ENCODE assay signal across 11 cellular contexts in the genomic region with DNA sequence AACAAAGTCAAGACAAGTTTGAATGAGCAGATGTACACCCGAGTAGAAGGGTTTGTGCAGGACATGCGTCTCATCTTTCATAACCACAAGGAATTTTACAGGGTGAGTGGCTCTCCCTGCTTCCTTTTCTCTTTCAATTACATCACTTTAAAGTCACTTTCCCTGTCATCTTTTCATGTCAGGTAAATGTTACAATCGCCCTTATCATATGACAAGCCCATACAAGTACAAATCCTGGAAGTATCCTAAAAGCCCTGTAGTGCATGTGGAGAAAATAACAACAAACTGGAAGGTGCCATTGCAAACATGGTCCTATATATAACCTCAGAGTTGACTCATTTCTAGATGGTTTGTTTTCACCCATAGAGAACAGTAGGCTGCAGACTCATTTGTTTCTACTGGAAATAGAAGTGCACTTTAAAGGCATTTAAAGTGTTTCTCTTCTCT.
A peak's percentile ranks its signal among the peaks of the same experiment; 100 is the strongest.
DNase-seq lines count a peak whose midpoint lies in the region; ATAC-seq and TF ChIP-seq lines count a peak whose summit lies in the region.
"Had no signal": no experiment of that assay in that cellular context is flagged by ENCODE, and none has a peak within 500 bp of the region (broad histone marks: within the 10 kb centered on the region; RNA-seq: fewer than 3 reads in every experiment).

No MANE protein-coding gene starts in this region.

- H3K27me3 ChIP-seq in Caco-2 (replicated peaks; ENCODE audit: control insufficient read depth, insufficient read depth, low read length), result no peaks in the 10 kb centered on the region

- H3K9me3 ChIP-seq in Caco-2, result no peaks in the 10 kb centered on the region

- POLR2A ChIA-PET in Caco-2 (lab: Charles Lee), result no interaction called here

- peaks cover 8% of the 10 kb centered on the region for H3K9me3 Mint-ChIP-seq in Caco-2 (ENCODE audit: unreplicated experiment)

- intact Hi-C loops in Caco-2 (cut with micrococcal nuclease; ENCODE audit: unreplicated experiment), result no loop called here

- peaks cover 5% of the 10 kb centered on the region for H3K27me3 Mint-ChIP-seq in Caco-2 (ENCODE audit: insufficient read depth, unreplicated experiment)

- DNase-seq in epithelial cell of esophagus (ENCODE audit: low read depth) (peak; percentile 83), left lobe of liver (ENCODE audit: low spot score) (no peak), NCI-H2227 (lab: John Stamatoyannopoulos, UW; ENCODE audit: unreplicated experiment) (no peak), Caco-2 (no peak)
- no peak for DNase-seq in activated CD4-positive, CD25-positive, alpha-beta regulatory T cell treated with anti-CD3 and anti-CD28 coated beads, Interleukin-2, amount 50 U/mL, for 72 hours
- DNase-seq: activated CD8-positive, alpha-beta memory T cell treated with anti-CD3 and anti-CD28 coated beads for 24 hours; DMS153; retina had no signal

- ATAC-seq in GM18858 (IDR thresholded peaks at IDR 0.05; ENCODE audit: unreplicated experiment) (peak; percentile 83), GM21619 (IDR thresholded peaks at IDR 0.05; ENCODE audit: unreplicated experiment) (peak; percentile 81), HG03457 (IDR thresholded peaks at IDR 0.05; ENCODE audit: unreplicated experiment) (peak; percentile 51), left lobe of liver (no peak)

- CTCF ChIA-PET in Caco-2 (lab: Charles Lee), result no interaction called here

- no peak for TF ChIP-seq CTCF in epithelial cell of esophagus (IDR thresholded peaks at IDR 0.05; ENCODE audit: insufficient read depth, low read depth, low read length, missing control alignments)
- no peak for TF ChIP-seq CTCF in Caco-2 (IDR thresholded peaks at IDR 0.05; ENCODE audit: insufficient read depth in 1 of 2, low read depth in 1 of 2, low read length in 1 of 2, severe bottlenecking in 1 of 2, unreplicated experiment in 1 of 2)

- H3K4me1 ChIP-seq in Caco-2, result no peaks in the 10 kb centered on the region

- no peak overlapping the region for H3K27ac Mint-ChIP-seq in Caco-2 (ENCODE audit: unreplicated experiment)

- no peaks in the 10 kb centered on the region for H3K36me3 Mint-ChIP-seq in Caco-2 (ENCODE audit: insufficient read depth, unreplicated experiment)

- BruUV-seq in Caco-2 (replicated peaks; lab: Mats Ljungman, UMichigan), result no TSS peak

- H3K4me3 ChIP-seq in epithelial cell of esophagus (ENCODE audit: low read length), result no peak overlapping the region
- H3K4me3 ChIP-seq in Caco-2 (ENCODE audit: low read depth, low read length), result no peak overlapping the region

- H3K36me3 ChIP-seq in Caco-2 (ENCODE audit: control insufficient read depth, insufficient read depth, low read length), result no peaks in the 10 kb centered on the region

- no peaks in the 10 kb centered on the region for H3K4me1 Mint-ChIP-seq in Caco-2 (ENCODE audit: low read depth, unreplicated experiment)

- no peak overlapping the region for H3K4me3 Mint-ChIP-seq in Caco-2 (ENCODE audit: unreplicated experiment)
